Comparison of ENCODE assay signal across 8 cellular contexts in the genomic region with DNA sequence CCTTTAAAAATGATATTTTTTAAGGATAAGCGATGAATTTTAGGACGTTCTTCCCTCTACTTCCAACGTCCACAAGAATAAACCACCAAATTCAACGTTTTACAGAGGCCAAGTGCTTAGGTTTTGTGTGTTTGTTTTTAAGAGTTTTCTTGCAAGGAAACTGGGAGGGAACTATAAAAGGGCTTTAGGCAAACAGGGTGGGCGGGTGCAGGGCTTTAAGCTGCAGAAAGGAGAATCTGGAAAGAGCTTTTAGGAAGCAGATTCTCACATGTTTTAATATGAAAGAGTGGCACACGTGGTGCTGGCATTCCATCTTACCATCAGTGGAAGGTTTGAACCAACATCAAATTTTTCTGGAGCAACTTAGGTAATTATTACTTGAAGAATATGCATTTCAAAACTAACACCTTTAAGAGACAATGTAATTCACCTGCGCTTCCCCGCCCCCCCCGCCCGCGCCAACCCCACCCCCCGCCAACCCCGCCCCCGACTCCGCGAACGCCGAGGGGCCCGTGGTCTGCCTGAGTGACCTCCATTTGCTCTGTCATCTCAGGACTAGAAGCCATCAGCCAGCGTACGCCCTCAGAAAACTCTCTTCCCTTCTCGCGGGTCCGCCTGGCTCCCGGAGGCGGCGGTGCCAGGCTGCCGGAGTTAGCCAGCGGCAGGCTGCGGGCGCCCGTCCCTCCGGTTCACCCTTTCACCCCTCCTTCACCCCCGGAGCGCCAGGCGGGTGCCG. TPM values are rescaled to one million over a fixed set of nuclear protein-coding genes. Genes with fewer than 3 reads are reported as not detected.
DNase-seq lines count a peak whose midpoint lies in the region; ATAC-seq and TF ChIP-seq lines count a peak whose summit lies in the region.

No MANE protein-coding gene starts in this region.

- no peaks in the 10 kb centered on the region for H3F3A ChIP-seq in GM23338 (replicated peaks; ENCODE audit: low read depth)
- peaks cover 8% of the 10 kb centered on the region; the same call in 1 of the 2 replicates for H3F3A ChIP-seq in PC-9 (ENCODE audit: insufficient read depth, low read depth)

- peaks cover 24% of the 10 kb centered on the region for H3K36me3 Mint-ChIP-seq in GM23338 (ENCODE audit: low read depth)
- peaks cover 33% of the 10 kb centered on the region for H3K36me3 Mint-ChIP-seq in nephron progenitor cell (ENCODE audit: low read depth)

- H3K9me3 Mint-ChIP-seq in GM23338 (peaks cover 29% of the 10 kb centered on the region), nephron progenitor cell (peaks cover 28% of the 10 kb centered on the region)

- TF ChIP-seq CTCF in GM23338 (conservative IDR thresholded peaks at IDR 0.05; ENCODE audit: low read depth in 2 of 2) (no peak; a peak in 1 of 4 replicates), PC-9 (conservative IDR thresholded peaks at IDR 0.05) (no peak), nephron progenitor cell (IDR thresholded peaks at IDR 0.05) (no peak)

- H3K9me3 ChIP-seq in PC-9 (ENCODE audit: insufficient read depth, low read depth) (no peaks in the 10 kb centered on the region; the same call in 1 of the 2 replicates), endocrine pancreas (ENCODE audit: control insufficient read depth, low read length) (no peaks in the 10 kb centered on the region)

- H2AFZ ChIP-seq in GM23338 (peak overlapping the region; percentile 92), PC-9 (peak overlapping the region; percentile 90)

- CTCF ChIA-PET in PC-9 (lab: Charles Lee), result interaction anchor here (0.7 kb wide), 1 partner anchor 38 kb away, joined by 4 read pairs; no protein-coding TSS in a partner anchor

- H3K4me1 Mint-ChIP-seq in GM23338 (peaks cover 23% of the 10 kb centered on the region), nephron progenitor cell (peaks cover 43% of the 10 kb centered on the region)

- DNase-seq in DMS79 (lab: John Stamatoyannopoulos, UW), result peak; percentile 3
- DNase-seq in DMS79 treated with DMSO at 0.1 percent for 48 hours (lab: John Stamatoyannopoulos, UW), result no peak
- peak; percentile 59 for DNase-seq in GM23338 (ENCODE audit: low spot score)
- DNase-seq in PC-9, result no peak
- no peak for DNase-seq in nephron progenitor cell
- DNase-seq in NCI-H1048 (lab: John Stamatoyannopoulos, UW), result no peak

- H3K9me2 ChIP-seq in GM23338 (ENCODE audit: insufficient read depth) (no peaks in the 10 kb centered on the region; the same call in 1 of the 2 replicates), PC-9 (ENCODE audit: insufficient read depth) (no peaks in the 10 kb centered on the region)

- H3K27me3 Mint-ChIP-seq in GM23338 (ENCODE audit: insufficient read depth, low read depth, poor library complexity), result peaks cover 31% of the 10 kb centered on the region
- no peaks in the 10 kb centered on the region for H3K27me3 Mint-ChIP-seq in nephron progenitor cell (ENCODE audit: low read depth, poor library complexity)

- H3K79me2 ChIP-seq in GM23338 (replicated peaks; ENCODE audit: insufficient read depth), result peaks cover 26% of the 10 kb centered on the region
- peaks cover 21% of the 10 kb centered on the region; the same call in 1 of the 2 replicates for H3K79me2 ChIP-seq in PC-9 (ENCODE audit: low read depth)

- peak overlapping the region; percentile 54 for H3K9ac ChIP-seq in endocrine pancreas (ENCODE audit: control insufficient read depth, insufficient read depth, low read length)

- H3K27ac Mint-ChIP-seq in GM23338 (no peak overlapping the region), nephron progenitor cell (peak overlapping the region; percentile 87)

- BruUV-seq in PC-9 (replicated peaks; lab: Mats Ljungman, UMichigan), result TSS peak; percentile 71

- H3K4me3 Mint-ChIP-seq in GM23338, result peak overlapping the region; percentile 84
- peak overlapping the region; percentile 89 for H3K4me3 Mint-ChIP-seq in nephron progenitor cell

- H3K4me1 ChIP-seq in GM23338 (ENCODE audit: insufficient read depth) (peaks cover 14% of the 10 kb centered on the region), PC-9 (replicated peaks; ENCODE audit: insufficient read depth) (peaks cover 22% of the 10 kb centered on the region), endocrine pancreas (ENCODE audit: control insufficient read depth, insufficient read depth, low read length) (peaks cover 22% of the 10 kb centered on the region)

- no peak overlapping the region; the same call in 1 of the 2 replicates for H3K27ac ChIP-seq in GM23338 (ENCODE audit: low read depth)
- H3K27ac ChIP-seq in PC-9, result peak overlapping the region; percentile 69

- peaks cover 68% of the 10 kb centered on the region for H3K27me3 ChIP-seq in GM23338 (ENCODE audit: insufficient read depth)
- H3K27me3 ChIP-seq in PC-9 (ENCODE audit: insufficient read depth, low read depth), result no peaks in the 10 kb centered on the region
- H3K27me3 ChIP-seq in endocrine pancreas (ENCODE audit: control insufficient read depth, insufficient read depth, low read length), result no peaks in the 10 kb centered on the region

- POLR2A ChIA-PET in PC-9 (lab: Charles Lee; ENCODE audit: unreplicated experiment), result interaction anchor here (0.6 to 0.8 kb wide), 4 partner anchors 194 to 724 kb away, joined by 6 to 27 read pairs (median 16); no protein-coding TSS in a partner anchor

- ATAC-seq in GM23338 (peak; percentile 18), GM21737 (IDR thresholded peaks at IDR 0.05; ENCODE audit: unreplicated experiment) (no peak)

- H3K36me3 ChIP-seq in GM23338 (ENCODE audit: insufficient read depth), result peaks cover 9% of the 10 kb centered on the region; the same call in 1 of the 2 replicates
- no peaks in the 10 kb centered on the region for H3K36me3 ChIP-seq in PC-9 (ENCODE audit: low read depth)
- H3K36me3 ChIP-seq in endocrine pancreas (ENCODE audit: control insufficient read depth, insufficient read depth, low read length), result no peaks in the 10 kb centered on the region

- peak overlapping the region; percentile 96 for H3K4me2 ChIP-seq in GM23338
- H3K4me2 ChIP-seq in PC-9, result peak overlapping the region; percentile 81

- intact Hi-C loops in PC-9 (cut with micrococcal nuclease; ENCODE audit: unreplicated experiment), result no loop called here

- H4K20me1 ChIP-seq in GM23338 (replicated peaks; ENCODE audit: insufficient read depth) (peaks cover 20% of the 10 kb centered on the region), PC-9 (ENCODE audit: insufficient read depth) (no peaks in the 10 kb centered on the region)

- H3K4me3 ChIP-seq in GM23338, result peak overlapping the region; percentile 84
- H3K4me3 ChIP-seq in PC-9, result peak overlapping the region; percentile 73
- peak overlapping the region; percentile 70 for H3K4me3 ChIP-seq in endocrine pancreas (ENCODE audit: control insufficient read depth, insufficient read depth, low read length)

TF ChIP-seq in GM23338, 12 proteins besides CTCF, POLR2A, EP300 and RAD21:
- no peak for TF ChIP-seq STAT1 (IDR thresholded peaks at IDR 0.05; ENCODE audit: unreplicated experiment)
- no peak for TF ChIP-seq EZH2phosphoT487 (IDR thresholded peaks at IDR 0.05; ENCODE audit: unreplicated experiment)
- TF ChIP-seq NANOG (IDR thresholded peaks at IDR 0.05; ENCODE audit: borderline replicate concordance), result no peak
- no peak for TF ChIP-seq CREB1 (CRISPR knock-in tag; IDR thresholded peaks at IDR 0.05; ENCODE audit: low read depth)
- no peak for TF ChIP-seq ZNF114 (CRISPR knock-in tag; IDR thresholded peaks at IDR 0.05)
- no peak for TF ChIP-seq POLR2AphosphoS5 (IDR thresholded peaks at IDR 0.05; ENCODE audit: low read depth)
- TF ChIP-seq, protein P1, sequence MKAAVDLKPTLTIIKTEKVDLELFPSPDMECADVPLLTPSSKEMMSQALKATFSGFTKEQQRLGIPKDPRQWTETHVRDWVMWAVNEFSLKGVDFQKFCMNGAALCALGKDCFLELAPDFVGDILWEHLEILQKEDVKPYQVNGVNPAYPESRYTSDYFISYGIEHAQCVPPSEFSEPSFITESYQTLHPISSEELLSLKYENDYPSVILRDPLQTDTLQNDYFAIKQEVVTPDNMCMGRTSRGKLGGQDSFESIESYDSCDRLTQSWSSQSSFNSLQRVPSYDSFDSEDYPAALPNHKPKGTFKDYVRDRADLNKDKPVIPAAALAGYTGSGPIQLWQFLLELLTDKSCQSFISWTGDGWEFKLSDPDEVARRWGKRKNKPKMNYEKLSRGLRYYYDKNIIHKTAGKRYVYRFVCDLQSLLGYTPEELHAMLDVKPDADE (IDR thresholded peaks at IDR 0.05), result no peak
- TF ChIP-seq JUNB (IDR thresholded peaks at IDR 0.05; ENCODE audit: unreplicated experiment), result no peak
- TF ChIP-seq, protein P2, sequence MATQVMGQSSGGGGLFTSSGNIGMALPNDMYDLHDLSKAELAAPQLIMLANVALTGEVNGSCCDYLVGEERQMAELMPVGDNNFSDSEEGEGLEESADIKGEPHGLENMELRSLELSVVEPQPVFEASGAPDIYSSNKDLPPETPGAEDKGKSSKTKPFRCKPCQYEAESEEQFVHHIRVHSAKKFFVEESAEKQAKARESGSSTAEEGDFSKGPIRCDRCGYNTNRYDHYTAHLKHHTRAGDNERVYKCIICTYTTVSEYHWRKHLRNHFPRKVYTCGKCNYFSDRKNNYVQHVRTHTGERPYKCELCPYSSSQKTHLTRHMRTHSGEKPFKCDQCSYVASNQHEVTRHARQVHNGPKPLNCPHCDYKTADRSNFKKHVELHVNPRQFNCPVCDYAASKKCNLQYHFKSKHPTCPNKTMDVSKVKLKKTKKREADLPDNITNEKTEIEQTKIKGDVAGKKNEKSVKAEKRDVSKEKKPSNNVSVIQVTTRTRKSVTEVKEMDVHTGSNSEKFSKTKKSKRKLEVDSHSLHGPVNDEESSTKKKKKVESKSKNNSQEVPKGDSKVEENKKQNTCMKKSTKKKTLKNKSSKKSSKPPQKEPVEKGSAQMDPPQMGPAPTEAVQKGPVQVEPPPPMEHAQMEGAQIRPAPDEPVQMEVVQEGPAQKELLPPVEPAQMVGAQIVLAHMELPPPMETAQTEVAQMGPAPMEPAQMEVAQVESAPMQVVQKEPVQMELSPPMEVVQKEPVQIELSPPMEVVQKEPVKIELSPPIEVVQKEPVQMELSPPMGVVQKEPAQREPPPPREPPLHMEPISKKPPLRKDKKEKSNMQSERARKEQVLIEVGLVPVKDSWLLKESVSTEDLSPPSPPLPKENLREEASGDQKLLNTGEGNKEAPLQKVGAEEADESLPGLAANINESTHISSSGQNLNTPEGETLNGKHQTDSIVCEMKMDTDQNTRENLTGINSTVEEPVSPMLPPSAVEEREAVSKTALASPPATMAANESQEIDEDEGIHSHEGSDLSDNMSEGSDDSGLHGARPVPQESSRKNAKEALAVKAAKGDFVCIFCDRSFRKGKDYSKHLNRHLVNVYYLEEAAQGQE (IDR thresholded peaks at IDR 0.05; ENCODE audit: unreplicated experiment), result no peak

RNA-seq across cellular contexts. Expression of a gene that starts 0.9 kb away (rescaled TPM):
- 9.8 and 25.4 TPM in 2 replicates for total RNA-seq in GM23338 (2014; rRNA removed; shearing (Covaris generic))
- polyA plus RNA-seq in GM23338 (2016; fragmentation: Nextera tagmentation; extraction: Ambion mirVana), result 3.4 and 5.9 TPM in 2 replicates
- 15.1 and 15.9 TPM in 2 replicates for total RNA-seq in PC-9 (2021)

Comparison
In these comparisons a context has a peak if more than half of its experiments do, and no peak if none do; other contexts are left out.
1. DNase-seq: peak in DMS79 (single experiment) and GM23338 (single experiment); none in DMS79 treated with DMSO at 0.1 percent for 48 hours (single experiment), PC-9 (0 of 2), nephron progenitor cell (single experiment) and NCI-H1048 (single experiment).
2. Peak in every context shown above with its lines, with median percentiles within 50 percentile points of each other: H3K4me3 ChIP-seq.